Comparison of ENCODE assay signal across 8 cellular contexts in the genomic region with DNA sequence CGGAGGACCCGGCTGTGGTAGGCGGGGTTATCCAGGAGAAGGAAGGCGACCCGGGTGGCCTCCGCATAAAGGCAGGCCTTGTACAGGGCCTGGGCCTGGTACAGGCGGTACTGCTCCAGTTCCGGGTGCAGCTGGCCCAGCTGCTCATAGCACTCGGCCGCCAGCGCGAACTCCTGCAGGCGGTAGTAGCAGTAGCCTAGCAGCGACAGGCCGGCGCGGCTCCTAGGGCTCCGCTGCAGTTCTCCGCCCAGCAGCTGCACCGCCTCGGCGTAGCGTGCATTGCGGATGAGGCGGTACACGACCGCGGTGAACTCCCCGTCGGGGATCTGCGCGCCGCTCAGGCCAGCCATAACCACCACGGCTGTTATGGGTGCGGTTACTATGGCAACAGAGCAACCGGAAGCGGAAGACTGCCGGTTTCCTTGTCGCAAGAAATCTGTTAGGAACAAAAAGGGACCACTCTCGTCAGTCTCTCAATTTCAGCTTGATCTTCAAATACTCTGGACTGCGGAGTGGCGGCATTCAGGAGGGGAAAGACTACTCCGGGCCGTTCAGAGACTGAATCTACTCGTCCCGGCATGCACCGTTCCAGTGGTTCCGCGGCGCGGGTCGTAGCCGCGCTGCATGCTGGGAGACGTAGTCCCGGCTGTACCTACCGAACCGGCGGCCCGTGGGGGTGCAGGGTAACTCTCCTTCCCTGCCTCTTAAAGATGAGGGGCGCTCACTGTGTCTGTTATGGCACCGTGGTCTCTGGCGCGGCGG.
DNase-seq lines count a peak whose midpoint lies in the region; ATAC-seq, FAIRE-seq and TF ChIP-seq lines count a peak whose summit lies in the region.

No MANE protein-coding gene starts in this region.

- intact Hi-C loops in pancreas (cut with DNase I) = no loop called here
- intact Hi-C loops in thyroid gland (cut with DNase I) = loop anchor here (10.0 kb wide), 1 partner anchor 62 kb away; a partner anchor contains a TSS

- WGBS in pancreas, 2 donors = 0% methylated on average over 65 of the region's 65 CpGs
- 0 to 2% methylated on average over 35 to 45 of the region's 65 CpGs for WGBS in thyroid gland, 2 donors

- H3K4me3 ChIP-seq in GM12875 (ENCODE audit: low read depth, low read length) (peak overlapping the region; percentile 63), SU-DHL-6 (ENCODE audit: insufficient read depth, low read length, poor library complexity, severe bottlenecking) (peak overlapping the region; percentile 83), cardiac muscle cell (peak overlapping the region; percentile 95), pancreas (peak overlapping the region; percentile 37 to 82 (median 66)), thyroid gland (replicated peaks in 1 of 3) (peak overlapping the region; percentile 23 to 100 (median 57))

- H4K20me1 ChIP-seq in SU-DHL-6 (ENCODE audit: low read depth, low read length) = no peaks in the 10 kb centered on the region

- H3K9ac ChIP-seq in SU-DHL-6 (ENCODE audit: low read length) = peak overlapping the region; percentile 61

- no peaks in the 10 kb centered on the region for H3K9me3 Mint-ChIP-seq in activated naive CD8-positive, alpha-beta T cell treated with anti-CD3 and anti-CD28 coated beads, Interleukin-2, amount 50 U/mL, for 24 hours

- H3K36me3 Mint-ChIP-seq in activated naive CD8-positive, alpha-beta T cell treated with anti-CD3 and anti-CD28 coated beads, Interleukin-2, amount 50 U/mL, for 24 hours (ENCODE audit: low read depth) = no peaks in the 10 kb centered on the region

- peak; percentile 74 for DNase-seq in NCI-H128 (lab: John Stamatoyannopoulos, UW; ENCODE audit: unreplicated experiment)
- peak; percentile 86 for DNase-seq in activated naive CD8-positive, alpha-beta T cell treated with anti-CD3 and anti-CD28 coated beads, Interleukin-2, amount 50 U/mL, for 24 hours
- DNase-seq in cardiac muscle cell (ENCODE audit: low read depth in 1 of 2, low spot score in 1 of 2) = peak; percentile 90 to 92
- peak; percentile 84 to 93 (median 87) for DNase-seq in pancreas
- DNase-seq in thyroid gland = peak; percentile 83 to 88

- peak overlapping the region; percentile 99 for H3K27ac Mint-ChIP-seq in activated naive CD8-positive, alpha-beta T cell treated with anti-CD3 and anti-CD28 coated beads, Interleukin-2, amount 50 U/mL, for 24 hours

- no peaks in the 10 kb centered on the region for H3K9me2 ChIP-seq in SU-DHL-6 (replicated peaks; ENCODE audit: insufficient read depth, low read length)

- H3K27ac ChIP-seq in SU-DHL-6 (ENCODE audit: low read depth, low read length) = peak overlapping the region; percentile 78
- H3K27ac ChIP-seq in cardiac muscle cell = peak overlapping the region; percentile 97
- peak overlapping the region; percentile 96 to 99 (median 99) for H3K27ac ChIP-seq in pancreas
- peak overlapping the region; percentile 95 to 99 (median 99) for H3K27ac ChIP-seq in thyroid gland

- peak in 1 of 2 donors; percentile 13 for TF ChIP-seq POLR2A in thyroid gland (IDR thresholded peaks at IDR 0.05)

- H3K9me3 ChIP-seq in SU-DHL-6 (ENCODE audit: insufficient read depth, low read length) = no peaks in the 10 kb centered on the region
- no peaks in the 10 kb centered on the region for H3K9me3 ChIP-seq in cardiac muscle cell (ENCODE audit: low read depth)
- H3K9me3 ChIP-seq in pancreas = no peaks in the 10 kb centered on the region
- H3K9me3 ChIP-seq in thyroid gland = no peaks in the 10 kb centered on the region

- H3K4me1 ChIP-seq in cardiac muscle cell (ENCODE audit: low read depth) (peaks cover 13% of the 10 kb centered on the region), pancreas (peaks cover 4 to 10% (median 4%) of the 10 kb centered on the region in 3 donors), thyroid gland (peaks cover 9 to 20% of the 10 kb centered on the region in 2 donors)

- H3K4me1 Mint-ChIP-seq in activated naive CD8-positive, alpha-beta T cell treated with anti-CD3 and anti-CD28 coated beads, Interleukin-2, amount 50 U/mL, for 24 hours = peaks cover 13% of the 10 kb centered on the region

- H2AFZ ChIP-seq in SU-DHL-6 (ENCODE audit: low read depth, low read length, severe bottlenecking) = peak overlapping the region; percentile 99

- FAIRE-seq in pancreas (lab: Jason Lieb, UNC) = no peak

- H3F3A ChIP-seq in SU-DHL-6 (ENCODE audit: insufficient read depth) = no peaks in the 10 kb centered on the region

- H3K27me3 Mint-ChIP-seq in activated naive CD8-positive, alpha-beta T cell treated with anti-CD3 and anti-CD28 coated beads, Interleukin-2, amount 50 U/mL, for 24 hours = no peaks in the 10 kb centered on the region

- TF ChIP-seq CTCF in GM12875 (IDR thresholded peaks at IDR 0.05; ENCODE audit: borderline replicate concordance, insufficient read depth, low read depth, low read length) (0 out of 2 replicates have a peak, but pooled peaks have one; percentile 1), SU-DHL-6 (IDR thresholded peaks at IDR 0.05; ENCODE audit: insufficient read depth, low read length, poor library complexity, severe bottlenecking) (no peak), cardiac muscle cell (IDR thresholded peaks at IDR 0.05; ENCODE audit: low read depth, low read length) (no peak), pancreas (IDR thresholded peaks at IDR 0.05) (no peak), thyroid gland (IDR thresholded peaks at IDR 0.05) (no peak)

- H3K4me3 Mint-ChIP-seq in activated naive CD8-positive, alpha-beta T cell treated with anti-CD3 and anti-CD28 coated beads, Interleukin-2, amount 50 U/mL, for 24 hours = peak overlapping the region; percentile 95

- H3K27me3 ChIP-seq in SU-DHL-6 (ENCODE audit: low read length) (no peaks in the 10 kb centered on the region), cardiac muscle cell (no peaks in the 10 kb centered on the region), pancreas (no peaks in the 10 kb centered on the region), thyroid gland (no peaks in the 10 kb centered on the region)

- ATAC-seq in HG02759 (IDR thresholded peaks at IDR 0.05; ENCODE audit: unreplicated experiment) (peak; percentile 95), pancreas (peak; percentile 92 to 97 (median 93))
- ATAC-seq in activated naive CD8-positive, alpha-beta T cell treated with anti-CD3 and anti-CD28 coated beads, Interleukin-2, amount 50 U/mL, for 24 hours = peak; percentile 98

- H3K36me3 ChIP-seq in SU-DHL-6 (ENCODE audit: low read length) (no peaks in the 10 kb centered on the region), cardiac muscle cell (no peaks in the 10 kb centered on the region), pancreas (no peaks in the 10 kb centered on the region), thyroid gland (no peaks in the 10 kb centered on the region)

- H3K4me2 ChIP-seq in SU-DHL-6 (ENCODE audit: low read depth, low read length, poor library complexity, severe bottlenecking) = peak overlapping the region; percentile 93

- no peaks in the 10 kb centered on the region for H3K79me2 ChIP-seq in SU-DHL-6 (ENCODE audit: insufficient read depth, low read length)

Comparison
In these comparisons a context has a peak if more than half of its experiments do, and no peak if none do; other contexts are left out.
1. Peak in every context shown above with its lines: DNase-seq, ATAC-seq, H3K4me3 ChIP-seq and H3K27ac ChIP-seq.